26 cellular contexts compared by ENCODE assay signal in the genomic region with DNA sequence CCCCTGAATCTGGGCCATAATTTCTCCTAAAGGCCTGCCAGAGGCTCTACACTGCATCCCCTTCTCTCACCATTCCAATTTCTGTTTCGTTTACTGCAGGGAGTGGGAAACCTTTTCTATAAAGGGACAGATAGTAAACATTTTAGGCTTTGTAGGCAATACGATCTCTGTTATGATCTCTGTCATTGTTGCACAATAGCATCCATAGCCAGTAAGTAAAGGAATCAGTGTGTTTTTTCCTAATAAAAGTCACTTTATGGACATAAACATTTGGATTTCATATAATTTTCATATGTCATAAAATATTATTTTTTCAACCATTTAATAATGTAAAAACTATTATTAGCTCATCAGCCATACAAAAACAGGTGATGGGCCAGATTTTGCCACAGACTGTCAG.
"Had no signal": no experiment of that assay in that cellular context is flagged by ENCODE, and none has a peak within 500 bp of the region (broad histone marks: within the 10 kb centered on the region; RNA-seq: fewer than 3 reads in every experiment).

No MANE protein-coding gene starts in this region.

- H3K9me3 ChIP-seq: suprapubic skin, testis, thoracic aorta, thyroid gland, tibial artery, tibial nerve, transverse colon, upper lobe of left lung, upper lobe of right lung, uterus, vagina had no signal

- ATAC-seq: stimulated activated effector memory CD8-positive, alpha-beta T cell treated with anti-CD3 and anti-CD28 coated beads, Interleukin-12 subunit alpha, Interleukin-12 subunit beta, amount 100 ng/mL, for 72 hours; stimulated activated memory B cell treated with anti-CD40 and anti-IgM and Interleukin-4, amounts not matched to agents 10 μg/mL and 1 μg/mL and 100 μg/mL, for 72 hours; stimulated activated naive B cell treated with anti-CD40 and anti-IgM and Interleukin-4, amounts not matched to agents 10 μg/mL and 1 μg/mL and 100 μg/mL, for 72 hours; stimulated activated naive CD8-positive, alpha-beta T cell treated with anti-CD3 and anti-CD28 coated beads, Interleukin-15, amount 100 ng/mL, for 72 hours; upper lobe of right lung had no signal

- H3K27ac ChIP-seq: stomach, suprapubic skin, testis, thoracic aorta, thyroid gland, tibial artery, tibial nerve, transverse colon, upper lobe of left lung, upper lobe of right lung, uterus, vagina had no signal

- H3K4me3 ChIP-seq: stomach, suprapubic skin, testis, thoracic aorta, thyroid gland, tibial artery, tibial nerve, transverse colon, upper lobe of left lung, upper lobe of right lung, uterus, vagina had no signal

- H3K36me3 ChIP-seq: stomach, suprapubic skin, thoracic aorta, thyroid gland, tibial artery, tibial nerve, transverse colon, upper lobe of left lung, upper lobe of right lung, uterus, vagina had no signal

- FAIRE-seq: urothelium cell line had no signal

- DNase-seq: stimulated activated CD4-positive, alpha-beta T cell treated with anti-CD3 and anti-CD28 coated beads, Interleukin-2, amount 100 ng/mL, for 48 hours; stimulated activated CD4-positive, alpha-beta T cell treated with anti-CD3 and anti-CD28 coated beads, Interleukin-4, amount 100 ng/mL, for 1 hour; stimulated activated CD4-positive, alpha-beta T cell treated with anti-CD3 and anti-CD28 coated beads, Interleukin-4, amount 100 ng/mL, for 24 hours; stimulated activated CD4-positive, alpha-beta T cell treated with anti-CD3 and anti-CD28 coated beads, Interleukin-4, amount 100 ng/mL, for 4 hours; stimulated activated CD8-positive, alpha-beta memory T cell treated with anti-CD3 and anti-CD28 coated beads, Interleukin-4, amount 100 ng/mL, for 48 hours; stimulated activated naive B cell treated with anti-CD40 and anti-IgM and Interleukin-4, amounts not matched to agents 10 μg/mL and 1 μg/mL and 100 μg/mL, for 72 hours; stimulated activated naive CD4-positive, alpha-beta T cell; stimulated activated naive CD4-positive, alpha-beta T cell treated with Interleukin-2 at 50 U/mL for 16 hours; stimulated activated naive CD8-positive, alpha-beta T cell treated with anti-CD3 and anti-CD28 coated beads, Interleukin-15, amount 100 ng/mL, for 72 hours; stomach; substantia nigra; testis; thyroid gland; tibial artery; transverse colon; trophoblast cell; upper lobe of left lung; upper lobe of right lung; uterus had no signal

- H3K4me1 ChIP-seq: stomach, suprapubic skin, testis, thyroid gland, tibial artery, tibial nerve, transverse colon, upper lobe of left lung, upper lobe of right lung, uterus, vagina had no signal

- H3K27me3 ChIP-seq: stomach, suprapubic skin, testis, thyroid gland, tibial artery, tibial nerve, transverse colon, upper lobe of left lung, upper lobe of right lung, uterus, vagina had no signal
